ENCODE assay signal across 19 cellular contexts in the genomic region with DNA sequence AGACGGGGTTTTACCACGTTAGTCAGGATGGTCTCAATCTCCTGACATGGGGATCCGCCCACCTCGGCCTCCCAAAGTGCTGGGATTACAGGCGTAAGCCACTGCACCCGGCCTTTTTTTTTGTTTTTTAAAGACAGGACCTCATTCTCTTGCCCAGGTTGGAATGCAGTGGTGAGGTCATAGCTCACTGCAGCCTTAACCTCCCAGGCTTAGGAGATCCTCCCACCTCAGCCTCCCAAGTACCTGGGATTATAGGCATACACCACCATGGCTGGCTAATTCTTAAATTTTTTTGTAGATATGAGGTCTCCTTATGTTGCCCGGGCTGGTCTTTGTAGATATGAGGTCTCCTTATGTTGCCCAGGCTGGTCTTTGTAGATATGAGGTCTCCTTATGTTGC.
"Had no signal": no experiment of that assay in that cellular context is flagged by ENCODE, and none has a peak within 500 bp of the region (broad histone marks: within the 10 kb centered on the region; RNA-seq: fewer than 3 reads in every experiment).

No MANE protein-coding gene starts in this region.

- H3K9me3 ChIP-seq: SJCRH30 had no signal

- H3K27ac ChIP-seq: KMS-11, RWPE1, SJCRH30 had no signal

- H3K4me1 ChIP-seq: SJCRH30 had no signal

- H3K36me3 ChIP-seq: SJCRH30 had no signal

- H3K4me3 ChIP-seq: SJCRH30 had no signal

- ATAC-seq: SK-N-SH treated with all-trans-retinoic acid at 6 μM for 48 hours had no signal

- H3K27me3 ChIP-seq: SJCRH30 had no signal

- DNase-seq: IMR-90, Kasumi-1, MM.1S, NCI-H1092 treated with DMSO at 0.1 percent for 48 hours, NCI-H1436, NCI-H187, NCI-H2029, NCI-H2081 treated with DMSO at 0.1 percent for 48 hours, NCI-H2171, NCI-H226, NCI-H446, NCI-H510A, NCI-H524 treated with DMSO at 0.1 percent for 48 hours, NCI-H774, SHP77 treated with DMSO at 0.1 percent for 48 hours, SJCRH30 had no signal
